8 cellular contexts compared by ENCODE assay signal in the genomic region with DNA sequence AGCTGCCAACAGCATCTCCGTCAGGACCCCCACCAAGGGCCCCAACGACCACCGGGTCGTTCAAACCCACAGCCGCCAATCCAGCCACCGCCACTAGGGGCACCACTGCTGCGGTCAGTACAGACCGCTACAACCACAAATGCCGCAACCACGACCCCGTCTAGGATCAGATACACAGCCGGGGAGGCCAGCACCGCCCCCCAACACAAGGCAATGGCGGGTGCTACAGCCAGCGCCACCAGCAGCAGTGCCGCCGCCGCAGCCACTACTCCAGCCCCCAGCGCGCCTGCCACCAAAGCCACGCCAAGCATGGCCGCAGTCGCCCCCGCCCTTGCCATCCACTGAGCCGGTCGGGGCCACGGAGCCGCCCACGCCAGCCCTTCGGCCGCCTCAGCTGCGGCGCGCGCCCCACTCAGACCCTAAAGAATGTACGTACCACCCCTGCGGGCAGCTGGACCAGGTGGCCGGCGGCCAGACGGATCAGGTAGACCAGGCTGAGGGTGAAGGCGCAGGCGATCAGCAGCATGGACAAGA. TPM values are rescaled to one million over a fixed set of nuclear protein-coding genes. Genes with fewer than 3 reads are reported as not detected.
DNase-seq lines count a peak whose midpoint lies in the region; ATAC-seq and TF ChIP-seq lines count a peak whose summit lies in the region.

No MANE protein-coding gene starts in this region.

- peak overlapping the region; percentile 90 for H3K4me3 Mint-ChIP-seq in activated CD4-positive, alpha-beta memory T cell treated with anti-CD3 and anti-CD28 coated beads, Interleukin-2, amount 10 ng/mL, durations not matched to agents 7 days and 5 days

- ATAC-seq in GM18520 (IDR thresholded peaks at IDR 0.05; ENCODE audit: unreplicated experiment), result peak; percentile 10
- ATAC-seq in HG03103 (IDR thresholded peaks at IDR 0.05; ENCODE audit: low read depth, unreplicated experiment), result peak; percentile 20
- peak; percentile 71 to 74 for ATAC-seq in lower lobe of right lung

- CTCF ChIA-PET in AG04450 (lab: Charles Lee), result interaction anchor here (1.0 to 2.3 kb wide), 10 partner anchors 9 to 314 kb away, joined by 3 to 15 read pairs (median 4); partner anchors contain the start of genes ANKIB1, GATAD1, KRIT1 and LRRD1
- CTCF ChIA-PET in activated CD4-positive, alpha-beta memory T cell treated with anti-CD3 and anti-CD28 coated beads, Interleukin-2, amount 10 ng/mL, durations not matched to agents 7 days and 5 days (lab: Charles Lee), result interaction anchor here (0.9 to 2.2 kb wide), 4 partner anchors 8 to 254 kb away, joined by 3 to 5 read pairs (median 3); partner anchors contain the start of gene MTERF1

- H3K4me3 ChIP-seq in AG04450 (ENCODE audit: low read depth, low read length), result peak overlapping the region; percentile 89
- H3K4me3 ChIP-seq in lower lobe of right lung, result peak overlapping the region; percentile 91

- DNase-seq in AG04450 (ENCODE audit: low read depth, low spot score) (peak; percentile 36), NCI-H345 treated with DMSO at 0.1 percent for 48 hours (lab: John Stamatoyannopoulos, UW; ENCODE audit: unreplicated experiment) (peak; percentile 37), ecto neural progenitor cell (ENCODE audit: low spot score) (peak; percentile 95), lower lobe of right lung (peak; percentile 76)
- peak; percentile 68 for DNase-seq in activated CD4-positive, alpha-beta memory T cell treated with anti-CD3 and anti-CD28 coated beads, Interleukin-2, amount 10 ng/mL, durations not matched to agents 7 days and 5 days
- peak; percentile 31 to 42 (median 35) for DNase-seq in stimulated activated CD4-positive, alpha-beta T cell treated with anti-CD3 and anti-CD28 coated beads, TNF-alpha, amount 100 ng/mL, for 4 hours (ENCODE audit: low read depth in 3 of 3)

- POLR2A ChIA-PET in AG04450 (lab: Yijun Ruan, JAX), result interaction anchor here (1.0 kb wide), 1 partner anchor 313 kb away, joined by 4 read pairs; the partner anchor contains the start of gene GATAD1
- POLR2A ChIA-PET in activated CD4-positive, alpha-beta memory T cell treated with anti-CD3 and anti-CD28 coated beads, Interleukin-2, amount 10 ng/mL, durations not matched to agents 7 days and 5 days (lab: Charles Lee), result interaction anchor here (0.7 to 4.4 kb wide), 7 partner anchors 9 to 395 kb away, joined by 3 to 36 read pairs (median 4); partner anchors contain the start of genes AKAP9, ANKIB1, GATAD1 and KRIT1

- TF ChIP-seq CTCF in AG04450 (IDR thresholded peaks at IDR 0.05; ENCODE audit: low read depth, low read length) (peak; percentile 82), lower lobe of right lung (IDR thresholded peaks at IDR 0.05) (peak; percentile 75)

- H3K27me3 Mint-ChIP-seq in activated CD4-positive, alpha-beta memory T cell treated with anti-CD3 and anti-CD28 coated beads, Interleukin-2, amount 10 ng/mL, durations not matched to agents 7 days and 5 days, result peaks cover 1% of the 10 kb centered on the region

- H3K36me3 ChIP-seq in lower lobe of right lung, result peaks cover 26% of the 10 kb centered on the region

- H3K9me3 ChIP-seq in AG04450 (ENCODE audit: control insufficient read depth, insufficient read depth, low read length), result no peaks in the 10 kb centered on the region
- no peaks in the 10 kb centered on the region for H3K9me3 ChIP-seq in lower lobe of right lung

- H3K27me3 ChIP-seq in AG04450 (ENCODE audit: control insufficient read depth, insufficient read depth, low read length), result no peaks in the 10 kb centered on the region
- no peaks in the 10 kb centered on the region for H3K27me3 ChIP-seq in lower lobe of right lung (ENCODE audit: low read depth)

- H3K36me3 Mint-ChIP-seq in activated CD4-positive, alpha-beta memory T cell treated with anti-CD3 and anti-CD28 coated beads, Interleukin-2, amount 10 ng/mL, durations not matched to agents 7 days and 5 days (ENCODE audit: low read depth), result peaks cover 43% of the 10 kb centered on the region

- H3K27ac ChIP-seq in AG04450 (ENCODE audit: low read depth, low read length), result peak overlapping the region; percentile 90
- H3K27ac ChIP-seq in lower lobe of right lung, result peak overlapping the region; percentile 94

- peaks cover 41% of the 10 kb centered on the region for H3K4me1 Mint-ChIP-seq in activated CD4-positive, alpha-beta memory T cell treated with anti-CD3 and anti-CD28 coated beads, Interleukin-2, amount 10 ng/mL, durations not matched to agents 7 days and 5 days

- H3K27ac Mint-ChIP-seq in activated CD4-positive, alpha-beta memory T cell treated with anti-CD3 and anti-CD28 coated beads, Interleukin-2, amount 10 ng/mL, durations not matched to agents 7 days and 5 days, result peak overlapping the region; percentile 95

- no peaks in the 10 kb centered on the region for H3K9me3 Mint-ChIP-seq in activated CD4-positive, alpha-beta memory T cell treated with anti-CD3 and anti-CD28 coated beads, Interleukin-2, amount 10 ng/mL, durations not matched to agents 7 days and 5 days

- peaks cover 11% of the 10 kb centered on the region for H3K4me1 ChIP-seq in lower lobe of right lung

- intact Hi-C loops in lower lobe of right lung (cut with DNase I), result no loop called here

RNA-seq across cellular contexts. Expression of gene CYP51A1, which starts 0.5 kb away (rescaled TPM):
- polyA plus RNA-seq in AG04450 (2011; rRNA removed), result 9.1 and 12.3 TPM in 2 replicates
- 8.1 and 13.2 TPM in 2 replicates for polyA minus RNA-seq in AG04450 (2011; rRNA and poly(A)+ RNA removed)
- 10 to 100 TPM; 94.3 to 97.9 TPM for total RNA-seq in activated CD4-positive, alpha-beta memory T cell treated with anti-CD3 and anti-CD28 coated beads, Interleukin-2, amount 10 ng/mL, durations not matched to agents 7 days and 5 days
- 129 TPM for total RNA-seq in lower lobe of right lung

RNA-seq across cellular contexts. Expression of gene LRRD1, which starts 45.1 kb away (rescaled TPM):
- not detected in 2 replicates for polyA plus RNA-seq in AG04450 (2011; rRNA removed)
- polyA minus RNA-seq in AG04450 (2011; rRNA and poly(A)+ RNA removed), result not detected in 2 replicates
- total RNA-seq in activated CD4-positive, alpha-beta memory T cell treated with anti-CD3 and anti-CD28 coated beads, Interleukin-2, amount 10 ng/mL, durations not matched to agents 7 days and 5 days, result not detected
- not detected for total RNA-seq in lower lobe of right lung

Comparison
In these comparisons a context has a peak if more than half of its experiments do, and no peak if none do; other contexts are left out.
1. Peak in every context shown above with its lines: DNase-seq, ATAC-seq, H3K4me3 ChIP-seq and H3K27ac ChIP-seq.
2. DNase-seq: peak in every context shown above with its lines; median percentile 95 in ecto neural progenitor cell; 76 in lower lobe of right lung; 68 in activated CD4-positive, alpha-beta memory T cell treated with anti-CD3 and anti-CD28 coated beads, Interleukin-2, amount 10 ng/mL, durations not matched to agents 7 days and 5 days; 37 in NCI-H345 treated with DMSO at 0.1 percent for 48 hours; 36 in AG04450; 35 in stimulated activated CD4-positive, alpha-beta T cell treated with anti-CD3 and anti-CD28 coated beads, TNF-alpha, amount 100 ng/mL, for 4 hours.
3. ATAC-seq: peak in every context shown above with its lines; median percentile 72 in lower lobe of right lung; 20 in HG03103; 10 in GM18520.